In genomic region chr1:247331526-247332214, GRCh38 we compare ENCODE assay signal across 8 cellular contexts. TPM values are rescaled to one million over a fixed set of nuclear protein-coding genes. Genes with fewer than 3 reads are reported as not detected.
DNase-seq lines count a peak whose midpoint lies in the region; ATAC-seq and TF ChIP-seq lines count a peak whose summit lies in the region.

Gene ZNF496 (minus strand): TSS chr1:247331867. CDS start chr1:247329578, 2,289 bp downstream.

- DNase-seq in DMS79 treated with DMSO at 0.1 percent for 48 hours (lab: John Stamatoyannopoulos, UW) (peak; percentile 85), fibroblast of pulmonary artery (ENCODE audit: low read depth) (peak; percentile 84)
- no peak for DNase-seq in Jurkat, Clone E6-1 (ENCODE audit: low read depth, low spot score)
- peak; percentile 40 for DNase-seq in activated T-helper 9 cell treated with anti-CD3 and anti-CD28 coated beads, Interleukin-2, amount 50 U/mL, for 16 hours (ENCODE audit: low read depth)
- peak; percentile 68 for DNase-seq in natural killer cell treated with Interleukin-12 subunit alpha and Interleukin-12 subunit beta and Interleukin-15 and Interleukin-18, amount 100 ng/mL, for 72 hours (ENCODE audit: low spot score)

- peak; percentile 68 for ATAC-seq in GM21717 (IDR thresholded peaks at IDR 0.05; ENCODE audit: unreplicated experiment)
- ATAC-seq in natural killer cell treated with Interleukin-12 subunit alpha and Interleukin-12 subunit beta and Interleukin-15 and Interleukin-18, amount 100 ng/mL, for 72 hours, result peak; percentile 80 to 90

- H3K36me3 Mint-ChIP-seq in natural killer cell treated with Interleukin-12 subunit alpha and Interleukin-12 subunit beta and Interleukin-15 and Interleukin-18, amount 100 ng/mL, for 72 hours, result no peaks in the 10 kb centered on the region

- peaks cover 13 to 16% of the 10 kb centered on the region in 2 donors for H3K36me3 ChIP-seq in stomach smooth muscle (ENCODE audit: control insufficient read depth in 2 of 2, insufficient read depth in 2 of 2, low read length in 2 of 2)

- no peak for TF ChIP-seq CTCF in fibroblast of pulmonary artery (IDR thresholded peaks at IDR 0.05; ENCODE audit: low read length, missing control alignments)

- no peaks in the 10 kb centered on the region for H3K27me3 ChIP-seq in stomach smooth muscle (ENCODE audit: control insufficient read depth in 1 of 2, insufficient read depth in 2 of 2, low read length in 2 of 2)

- H3K4me3 Mint-ChIP-seq in natural killer cell treated with Interleukin-12 subunit alpha and Interleukin-12 subunit beta and Interleukin-15 and Interleukin-18, amount 100 ng/mL, for 72 hours, result peak within 1 kb of the TSS; percentile 97

- peak within 1 kb of the TSS; percentile 87 to 91 for H3K9ac ChIP-seq in stomach smooth muscle (ENCODE audit: low read length in 2 of 2)

- H3K4me1 Mint-ChIP-seq in natural killer cell treated with Interleukin-12 subunit alpha and Interleukin-12 subunit beta and Interleukin-15 and Interleukin-18, amount 100 ng/mL, for 72 hours (ENCODE audit: low read depth in 2 of 2), result peaks cover 19 to 25% of the 10 kb centered on the region in 2 donors

- H3K9me3 Mint-ChIP-seq in natural killer cell treated with Interleukin-12 subunit alpha and Interleukin-12 subunit beta and Interleukin-15 and Interleukin-18, amount 100 ng/mL, for 72 hours, result no peaks in the 10 kb centered on the region

- peak within 1 kb of the TSS; percentile 77 for H3K27ac ChIP-seq in stomach smooth muscle (ENCODE audit: low read length)

- no peaks in the 10 kb centered on the region for H3K27me3 Mint-ChIP-seq in natural killer cell treated with Interleukin-12 subunit alpha and Interleukin-12 subunit beta and Interleukin-15 and Interleukin-18, amount 100 ng/mL, for 72 hours

- peak within 1 kb of the TSS; percentile 80 for H3K4me3 ChIP-seq in Jurkat, Clone E6-1 (ENCODE audit: low read length)
- H3K4me3 ChIP-seq in fibroblast of pulmonary artery (replicated peaks; ENCODE audit: low read depth, low read length), result peak within 1 kb of the TSS; percentile 86
- peak within 1 kb of the TSS; percentile 79 to 86 for H3K4me3 ChIP-seq in stomach smooth muscle (ENCODE audit: low read length in 2 of 2)

- H3K27ac Mint-ChIP-seq in natural killer cell treated with Interleukin-12 subunit alpha and Interleukin-12 subunit beta and Interleukin-15 and Interleukin-18, amount 100 ng/mL, for 72 hours, result peak within 1 kb of the TSS; percentile 55 to 71

- peaks cover 30% of the 10 kb centered on the region for H3K4me1 ChIP-seq in stomach smooth muscle (ENCODE audit: control insufficient read depth, insufficient read depth, low read length)

- no peaks in the 10 kb centered on the region for H3K9me3 ChIP-seq in stomach smooth muscle (ENCODE audit: control insufficient read depth in 2 of 2, low read length in 2 of 2)

TF ChIP-seq in PFSK-1, 5 proteins besides CTCF, POLR2A, EP300 and RAD21:
- TF ChIP-seq TAF1 (IDR thresholded peaks at IDR 0.05; ENCODE audit: borderline replicate concordance, insufficient read depth, low read length) (peak; percentile 57; the same call in 1 of the 2 replicates), POLR2AphosphoS5 (IDR thresholded peaks at IDR 0.05; ENCODE audit: low read depth, low read length) (no peak; the same call in none of the 2 replicates)

RNA-seq across cellular contexts. Expression of gene ZNF496, which starts in this region (rescaled TPM):
- polyA plus RNA-seq in Jurkat, Clone E6-1 (2012; ENCODE audit: insufficient read depth, insufficient read length), result 27.3 TPM
- polyA plus RNA-seq in PFSK-1 (2012; ENCODE audit: insufficient read length, low read depth), result 54.5 TPM
- 10 to 100 TPM; 17.2 to 24.5 TPM for total RNA-seq in natural killer cell treated with Interleukin-12 subunit alpha and Interleukin-12 subunit beta and Interleukin-15 and Interleukin-18, amount 100 ng/mL, for 72 hours
